In the genomic region with DNA sequence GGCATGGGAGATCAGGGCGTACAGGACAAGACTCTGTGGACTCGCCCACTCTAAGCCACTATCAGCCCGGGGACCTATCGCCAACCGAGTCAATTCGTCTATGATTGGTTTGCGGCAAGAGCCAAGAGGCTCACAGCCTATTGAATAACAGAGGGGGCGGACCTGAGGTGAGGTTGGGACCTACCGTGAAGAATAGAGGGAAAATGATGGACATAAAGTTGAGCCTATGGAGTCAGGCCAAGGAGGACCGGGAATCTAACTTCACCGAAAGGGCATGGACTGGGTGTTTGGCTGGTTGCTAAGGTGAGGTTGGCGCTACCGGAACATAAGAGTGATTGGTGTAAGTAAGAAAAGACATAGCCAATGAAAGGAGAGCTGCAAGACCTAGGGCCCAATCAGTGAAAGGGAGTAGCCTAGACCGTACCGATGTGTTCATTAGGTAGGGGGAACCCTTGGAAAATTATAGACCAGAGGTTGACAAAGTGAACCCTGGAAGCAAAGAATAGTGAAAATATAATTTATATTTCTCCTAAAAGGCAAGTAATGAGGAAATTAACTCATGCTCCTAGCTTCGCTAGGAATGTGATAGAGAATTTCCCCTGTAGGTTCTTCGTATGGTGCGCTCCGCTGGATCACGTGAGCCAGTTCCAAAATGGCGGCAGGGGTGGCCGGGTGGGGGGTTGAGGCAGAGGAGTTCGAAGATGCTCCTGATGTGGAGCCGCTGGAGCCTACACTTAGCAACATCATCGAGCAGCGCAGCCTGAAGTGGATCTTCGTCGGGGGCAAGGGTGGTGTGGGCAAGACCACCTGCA, we compare ENCODE assay signal across 1 cellular context.
TF ChIP-seq lines count a peak whose summit lies in the region.

TSS of gene GET3 (plus strand) at position 644 of the 812 bp plus-strand sequence. CDS start at position 653, 9 bp downstream.

TF ChIP-seq in A549, 52 proteins besides CTCF, POLR2A, EP300 and RAD21 (continued from another document):
- TF ChIP-seq NFE2L2 (conservative IDR thresholded peaks at IDR 0.05; ENCODE audit: low read length) (no peak), HDAC2 (IDR thresholded peaks at IDR 0.05) (peak; percentile 97), HOXB13 (CRISPR knock-in tag; IDR thresholded peaks at IDR 0.05; ENCODE audit: low read depth) (no peak), GATA3 (IDR thresholded peaks at IDR 0.05; ENCODE audit: borderline replicate concordance) (peak; percentile 50), HOXB5 (CRISPR knock-in tag; IDR thresholded peaks at IDR 0.05) (no peak), JUN (IDR thresholded peaks at IDR 0.05) (peak in 1 of 2 experiments; percentile 68; a peak in 2 of 5 replicates), RFX5 (IDR thresholded peaks at IDR 0.05) (0 out of 2 replicates have a peak, but pooled peaks have one; percentile 75), EHF (CRISPR knock-in tag; IDR thresholded peaks at IDR 0.05) (no peak)
